ENCODE assay signal across 35 cellular contexts in genomic region chr2:216405588-216405987, GRCh38. TPM values are rescaled to one million over a fixed set of nuclear protein-coding genes. Genes with fewer than 3 reads are reported as not detected.
"Had no signal": no experiment of that assay in that cellular context is flagged by ENCODE, and none has a peak within 500 bp of the region (broad histone marks: within the 10 kb centered on the region; RNA-seq: fewer than 3 reads in every experiment).

No MANE protein-coding gene starts in this region.

- H3K27me3 Mint-ChIP-seq: activated naive CD8-positive, alpha-beta T cell treated with anti-CD3 and anti-CD28 coated beads for 36 hours; stimulated activated naive CD8-positive, alpha-beta T cell treated with anti-CD3 and anti-CD28 coated beads, Interleukin-15, Interleukin-2, amounts not matched to agents 100 ng/mL and 50 ng/mL, for 24 hours had no signal

- H3K4me3 Mint-ChIP-seq: activated naive CD4-positive, alpha-beta T cell treated with anti-CD3 and anti-CD28 coated beads for 36 hours; activated naive CD8-positive, alpha-beta T cell treated with anti-CD3 and anti-CD28 coated beads for 36 hours; activated T-helper 1 cell treated with anti-CD3 and anti-CD28 coated beads, Interleukin-12 subunit alpha, Interleukin-12 subunit beta, Interleukin-2, Interleukin-4 antibody, amounts not matched to agents 30 ng/mL and 10 ng/mL and 1 ng/mL, durations not matched to agents 14 hours and 24 hours and 36 hours; brain; natural killer cell; stimulated activated naive CD8-positive, alpha-beta T cell treated with anti-CD3 and anti-CD28 coated beads, Interleukin-15, Interleukin-2, amounts not matched to agents 100 ng/mL and 50 ng/mL, for 24 hours; type B pancreatic cell had no signal

- ATAC-seq: gastroesophageal sphincter, heart left ventricle, left lung, lower lobe of right lung, natural killer cell, sciatic nerve had no signal

- H3K4me1 Mint-ChIP-seq: activated naive CD8-positive, alpha-beta T cell treated with anti-CD3 and anti-CD28 coated beads for 36 hours; natural killer cell had no signal

- H3K4me3 ChIP-seq: adrenal gland, coronary artery, dorsolateral prefrontal cortex, gastroesophageal sphincter, heart left ventricle, left lung, lower lobe of right lung, skin epidermis, thoracic aorta, uterus had no signal

- DNase-seq: activated CD4-positive, alpha-beta T cell treated with anti-CD3 and anti-CD28 coated beads for 4 hours; activated CD4-positive, alpha-beta T cell treated with anti-CD3 and anti-CD28 coated beads, Interleukin-2, amount 50 U/mL, for 4 hours; activated effector memory CD4-positive, alpha-beta T cell treated with anti-CD3 and anti-CD28 coated beads, Interleukin-2, amount 50 U/mL, for 16 hours; activated naive CD4-positive, alpha-beta T cell treated with anti-CD3 and anti-CD28 coated beads for 36 hours; activated naive CD8-positive, alpha-beta T cell treated with anti-CD3 and anti-CD28 coated beads for 36 hours; activated T-cell treated with anti-CD3 and anti-CD28 coated beads for 4 hours; adrenal gland; aorta; dorsolateral prefrontal cortex; effector memory CD4-positive, alpha-beta T cell; heart left ventricle; kidney glomerular epithelial cell; left lung; lower lobe of right lung; mesendoderm; natural killer cell; stimulated activated CD4-positive, alpha-beta T cell treated with anti-CD3 and anti-CD28 coated beads, Interleukin-12 subunit alpha, Interleukin-12 subunit beta, amount 100 ng/mL, for 4 hours; stimulated activated CD4-positive, alpha-beta T cell treated with anti-CD3 and anti-CD28 coated beads, Interleukin-4, amount 100 ng/mL, for 1 hour; uterus had no signal

- H3K36me3 ChIP-seq: adrenal gland, gastroesophageal sphincter, heart left ventricle, left lung, lower lobe of right lung, thoracic aorta, uterus had no signal

- H3K36me3 Mint-ChIP-seq: activated naive CD8-positive, alpha-beta T cell treated with anti-CD3 and anti-CD28 coated beads for 36 hours; brain; natural killer cell; type B pancreatic cell had no signal

- H3K9me3 Mint-ChIP-seq: activated naive CD4-positive, alpha-beta T cell treated with anti-CD3 and anti-CD28 coated beads for 36 hours; activated naive CD8-positive, alpha-beta T cell treated with anti-CD3 and anti-CD28 coated beads for 36 hours; activated T-helper 1 cell treated with anti-CD3 and anti-CD28 coated beads, Interleukin-12 subunit alpha, Interleukin-12 subunit beta, Interleukin-2, Interleukin-4 antibody, amounts not matched to agents 30 ng/mL and 10 ng/mL and 1 ng/mL, durations not matched to agents 14 hours and 24 hours and 36 hours; natural killer cell; stimulated activated naive CD8-positive, alpha-beta T cell treated with anti-CD3 and anti-CD28 coated beads, Interleukin-15, Interleukin-2, amounts not matched to agents 100 ng/mL and 50 ng/mL, for 24 hours; type B pancreatic cell had no signal

- H3K4me1 ChIP-seq: adrenal gland, gastroesophageal sphincter, heart left ventricle, left lung, lower lobe of right lung, uterus had no signal

- H3K27ac ChIP-seq: adrenal gland, coronary artery, dorsolateral prefrontal cortex, gastroesophageal sphincter, heart left ventricle, left lung, lower lobe of right lung, skin epidermis, thoracic aorta, uterus, VCaP had no signal

- H3K27ac Mint-ChIP-seq: activated naive CD4-positive, alpha-beta T cell treated with anti-CD3 and anti-CD28 coated beads for 36 hours; activated naive CD8-positive, alpha-beta T cell treated with anti-CD3 and anti-CD28 coated beads for 36 hours; activated T-helper 1 cell treated with anti-CD3 and anti-CD28 coated beads, Interleukin-12 subunit alpha, Interleukin-12 subunit beta, Interleukin-2, Interleukin-4 antibody, amounts not matched to agents 30 ng/mL and 10 ng/mL and 1 ng/mL, durations not matched to agents 14 hours and 24 hours and 36 hours; brain; natural killer cell; progenitor cell of endocrine pancreas; stimulated activated naive CD8-positive, alpha-beta T cell treated with anti-CD3 and anti-CD28 coated beads, Interleukin-15, Interleukin-2, amounts not matched to agents 100 ng/mL and 50 ng/mL, for 24 hours; type B pancreatic cell had no signal

- H3K9me3 ChIP-seq: adrenal gland, heart left ventricle, left lung, lower lobe of right lung, thoracic aorta, uterus had no signal

- H3K27me3 ChIP-seq: adrenal gland, left lung, uterus had no signal

RNA-seq across cellular contexts. Expression of gene MARCHF4, which starts 33.3 kb away (rescaled TPM):
- total RNA-seq: activated naive CD4-positive, alpha-beta T cell treated with anti-CD3 and anti-CD28 coated beads for 36 hours; activated naive CD8-positive, alpha-beta T cell treated with anti-CD3 and anti-CD28 coated beads for 36 hours; activated T-helper 1 cell treated with anti-CD3 and anti-CD28 coated beads, Interleukin-12 subunit alpha, Interleukin-12 subunit beta, Interleukin-2, Interleukin-4 antibody, amounts not matched to agents 30 ng/mL and 10 ng/mL and 1 ng/mL, durations not matched to agents 14 hours and 24 hours and 36 hours; cardiac septum; gastroesophageal sphincter; mononuclear cell; natural killer cell; sciatic nerve; subcutaneous adipose tissue; T-helper 1 cell treated with Interleukin-12 subunit alpha and Interleukin-12 subunit beta and Interleukin-4 antibody, amounts not matched to agents 30 ng/mL and 1 ng/mL, for 36 hours had no signal
- polyA plus RNA-seq: aorta, esophagus had no signal
